9 cellular contexts compared by ENCODE assay signal in the genomic region with DNA sequence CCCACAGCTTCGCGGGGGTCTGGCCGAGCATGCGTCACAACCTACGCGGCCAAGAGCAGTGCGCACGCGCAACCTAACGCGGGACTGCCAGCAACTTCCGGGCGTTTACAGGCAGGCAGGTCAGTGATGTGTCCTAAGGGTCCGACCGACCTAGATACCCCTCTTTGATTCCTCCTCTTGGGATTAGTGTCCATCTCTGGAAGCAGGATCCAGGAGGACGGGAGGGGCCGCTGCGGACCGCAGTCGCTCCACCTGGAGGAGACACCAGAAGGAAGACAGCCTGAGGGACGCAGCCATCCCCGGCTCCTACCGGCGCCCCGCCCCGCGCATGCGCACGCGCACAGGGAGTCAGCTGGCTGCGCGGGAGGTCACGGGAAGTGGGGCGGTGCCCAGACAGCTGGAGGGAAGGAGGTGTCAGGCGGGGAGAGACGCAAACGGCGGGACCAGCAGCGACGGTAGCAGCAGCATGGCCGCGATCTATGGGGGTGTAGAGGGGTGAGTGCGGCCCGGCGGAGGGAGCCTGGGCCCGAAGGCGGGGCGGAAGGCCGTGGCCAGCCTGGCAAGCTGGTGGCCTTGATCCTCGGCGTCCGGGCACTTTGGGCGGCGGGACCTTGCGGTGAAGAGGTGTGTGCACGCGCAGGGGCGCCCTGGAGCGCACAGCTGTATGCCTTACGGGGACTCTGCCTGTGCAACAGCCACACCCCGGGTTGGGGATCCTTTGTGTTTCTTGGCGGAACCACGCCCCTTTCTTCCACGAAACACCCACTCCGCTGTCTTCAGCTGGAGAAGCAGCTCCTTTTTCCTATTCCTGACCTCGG. TPM values are rescaled to one million over a fixed set of nuclear protein-coding genes. Genes with fewer than 3 reads are reported as not detected.
DNase-seq lines count a peak whose midpoint lies in the region; ATAC-seq, FAIRE-seq and TF ChIP-seq lines count a peak whose summit lies in the region.
"Had no signal": no experiment of that assay in that cellular context is flagged by ENCODE, and none has a peak within 500 bp of the region (broad histone marks: within the 10 kb centered on the region; RNA-seq: fewer than 3 reads in every experiment).

A gene (plus strand): TSS at position 431 of the 818 bp plus-strand sequence. CDS start 36 bp downstream, at position 467.

- intact Hi-C loops in kidney (cut with DNase I), result no loop called here

- H3K27ac ChIP-seq in kidney (ENCODE audit: low read depth in 2 of 2, low read length in 2 of 2), result peak within 1 kb of the TSS; percentile 97 to 100

- H3K36me3 ChIP-seq in kidney (ENCODE audit: control insufficient read depth in 1 of 2, insufficient read depth in 2 of 2, low read length in 2 of 2), result peaks cover under 1 to 9% of the 10 kb centered on the region in 2 donors

- H3K4me3 ChIP-seq in kidney (ENCODE audit: low read length in 2 of 2), result peak within 1 kb of the TSS; percentile 96 to 98

- no peaks in the 10 kb centered on the region for H3K9me3 ChIP-seq in kidney (ENCODE audit: control insufficient read depth in 1 of 2, low read length in 2 of 2)

- TF ChIP-seq CTCF in kidney (IDR thresholded peaks at IDR 0.05; ENCODE audit: borderline replicate concordance, extremely low read depth, insufficient read depth), result peak; percentile 2

- H3K4me1 ChIP-seq in kidney (ENCODE audit: control insufficient read depth in 1 of 2, insufficient read depth in 1 of 2, low read depth in 1 of 2, low read length in 2 of 2), result peaks cover 4 to 15% of the 10 kb centered on the region in 2 donors

- peak within 1 kb of the TSS; percentile 84 to 99 for H3K9ac ChIP-seq in kidney (ENCODE audit: low read length in 2 of 2)

- no peak for FAIRE-seq in kidney (lab: Jason Lieb, UNC)
- FAIRE-seq: endometrium had no signal

- peak; percentile 56 for ATAC-seq in HG03439 (IDR thresholded peaks at IDR 0.05; ENCODE audit: unreplicated experiment)

- peak; percentile 97 for DNase-seq in Ammon's horn (ENCODE audit: low spot score)
- DNase-seq in GM19238 (ENCODE audit: insufficient read length, low spot score), result peak; percentile 80
- peak; percentile 88 for DNase-seq in NCI-H510A (lab: John Stamatoyannopoulos, UW)
- DNase-seq in activated CD4-positive, alpha-beta T cell treated with anti-CD3 and anti-CD28 coated beads for 1 hour, result peak; percentile 96
- peak; percentile 37 to 87 for DNase-seq in cerebellar nuclear complex (lab: John Stamatoyannopoulos, UW)
- peak; percentile 99 for DNase-seq in kidney
- peak; percentile 92 to 97 for DNase-seq in stimulated activated CD4-positive, alpha-beta T cell treated with anti-CD3 and anti-CD28 coated beads, Interleukin-15, amount 100 ng/mL, for 1 hour (ENCODE audit: low read depth in 1 of 2, low spot score in 1 of 2)

RNA-seq across cellular contexts. Expression of the gene that starts here (rescaled TPM):
- 113 TPM for total RNA-seq in kidney
- polyA plus RNA-seq in kidney (ENCODE audit: insufficient read depth, low read depth, low replicate concordance), result 102 TPM

Comparison
In these comparisons a context has a peak if more than half of its experiments do, and no peak if none do; other contexts are left out.
1. Peak in every context shown above with its lines: DNase-seq, ATAC-seq, H3K4me3 ChIP-seq and H3K27ac ChIP-seq.